In the genomic region with DNA sequence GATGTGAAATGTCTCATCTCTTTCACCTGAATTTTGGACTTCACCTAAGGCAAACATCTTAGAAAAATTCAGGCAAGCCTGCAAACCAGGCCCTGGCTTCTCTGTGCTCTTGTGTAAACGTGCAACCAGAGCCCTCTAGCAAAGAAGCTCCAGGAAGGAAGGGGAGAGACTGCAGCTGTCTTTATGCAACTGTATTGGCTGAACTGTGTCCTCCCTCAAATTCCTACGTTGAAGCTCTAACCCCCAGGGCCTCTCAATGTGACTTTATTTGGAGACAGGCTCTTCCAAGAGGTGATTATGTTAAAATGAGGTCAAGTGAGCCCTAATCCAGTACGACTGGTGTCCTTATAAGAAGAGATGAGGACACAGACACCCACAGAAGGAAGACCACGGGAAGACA, we compare ENCODE assay signal across 9 cellular contexts.
DNase-seq lines count a peak whose midpoint lies in the region; ATAC-seq and TF ChIP-seq lines count a peak whose summit lies in the region.
"Had no signal": no experiment of that assay in that cellular context is flagged by ENCODE, and none has a peak within 500 bp of the region (broad histone marks: within the 10 kb centered on the region; RNA-seq: fewer than 3 reads in every experiment).

No MANE protein-coding gene starts in this region.

- H3K9me3 ChIP-seq in muscle layer of duodenum (ENCODE audit: control insufficient read depth in 1 of 2, low read length in 2 of 2) (no peaks in the 10 kb centered on the region), uterus (no peaks in the 10 kb centered on the region)

- H3K27me3 ChIP-seq in dorsolateral prefrontal cortex (no peaks in the 10 kb centered on the region), muscle layer of duodenum (ENCODE audit: low read depth, low read length) (no peaks in the 10 kb centered on the region), uterus (no peaks in the 10 kb centered on the region)

- H3K27ac ChIP-seq in dorsolateral prefrontal cortex (peak overlapping the region in 52 of 59 donors; percentile 7 to 91 (median 62)), muscle layer of duodenum (ENCODE audit: low read length) (peak overlapping the region; percentile 53), uterus (peak overlapping the region; percentile 67 to 78), substantia nigra (ENCODE audit: low read depth, low read length, poor library complexity, severe bottlenecking) (no peak overlapping the region)

- H3K4me3 ChIP-seq in dorsolateral prefrontal cortex (no peak overlapping the region), muscle layer of duodenum (ENCODE audit: low read depth in 1 of 2, low read length in 2 of 2) (no peak overlapping the region), uterus (no peak overlapping the region)

- H3K36me3 ChIP-seq in muscle layer of duodenum (ENCODE audit: control insufficient read depth in 1 of 2, insufficient read depth in 2 of 2, low read length in 2 of 2) (peaks cover 0 to 2% of the 10 kb centered on the region in 2 donors), uterus (no peaks in the 10 kb centered on the region)

- H3K36me3 Mint-ChIP-seq in CD14-positive monocyte: peaks cover 53 to 75% of the 10 kb centered on the region in 2 donors

- ATAC-seq in Right ventricle myocardium inferior: peak; percentile 42

- peaks cover 48% of the 10 kb centered on the region for H3K4me1 Mint-ChIP-seq in CD14-positive monocyte

- peak overlapping the region in 3 of 7 donors; percentile 65 to 77 (median 77) for H3K27ac Mint-ChIP-seq in CD14-positive monocyte

- no peak for TF ChIP-seq POLR2A in uterus (IDR thresholded peaks at IDR 0.05)

- H3K27me3 Mint-ChIP-seq in CD14-positive monocyte (ENCODE audit: low read depth in 3 of 3): no peaks in the 10 kb centered on the region

- intact Hi-C loops in Right ventricle myocardium inferior (cut with DNase I) (no loop called here), cardiac septum (cut with DNase I) (no loop called here), dorsolateral prefrontal cortex (cut with DNase I) (no loop called here), uterus (cut with DNase I; ENCODE audit: low total_unique reads) (loop anchor here (10.0 kb wide), 1 partner anchor 47 kb away; no protein-coding TSS in a partner anchor), CD14-positive monocyte (cut with micrococcal nuclease) (no loop called here)

- H3K4me1 ChIP-seq in muscle layer of duodenum (ENCODE audit: control insufficient read depth in 1 of 2, insufficient read depth in 2 of 2, low read length in 2 of 2): peaks cover 26 to 72% of the 10 kb centered on the region in 2 donors
- H3K4me1 ChIP-seq in uterus: peaks cover 35 to 61% of the 10 kb centered on the region in 2 donors

- H3K9me3 Mint-ChIP-seq in CD14-positive monocyte: peaks cover 0 to 3% (median 2%) of the 10 kb centered on the region in 7 donors

- DNase-seq in Right ventricle myocardium inferior (ENCODE audit: missing footprints) (no peak), cardiac septum (ENCODE audit: low spot score) (no peak), dorsolateral prefrontal cortex (no peak), uterus (peak in 1 of 2 donors; percentile 47), CD14-positive monocyte (ENCODE audit: low spot score) (no peak), substantia nigra (lab: John Stamatoyannopoulos, UW) (no peak), SIG-M5 treated with dmso at 0.1 percent for 504 hours (lab: John Stamatoyannopoulos, UW; ENCODE audit: unreplicated experiment) (no peak)
- DNase-seq: activated CD4-positive, alpha-beta T cell treated with anti-CD3 and anti-CD28 coated beads for 48 hours had no signal

- TF ChIP-seq CTCF in dorsolateral prefrontal cortex (IDR thresholded peaks at IDR 0.05 in 54 of 56, conservative IDR thresholded peaks at IDR 0.05 in 2 of 56; ENCODE audit: low read depth in 1 of 56, partially characterized antibody in 56 of 56) (no peak), uterus (IDR thresholded peaks at IDR 0.05) (no peak), CD14-positive monocyte (IDR thresholded peaks at IDR 0.05) (no peak)

- H3K4me3 Mint-ChIP-seq in CD14-positive monocyte: no peak overlapping the region
